Comparison of ENCODE assay signal across 8 cellular contexts in the genomic region with DNA sequence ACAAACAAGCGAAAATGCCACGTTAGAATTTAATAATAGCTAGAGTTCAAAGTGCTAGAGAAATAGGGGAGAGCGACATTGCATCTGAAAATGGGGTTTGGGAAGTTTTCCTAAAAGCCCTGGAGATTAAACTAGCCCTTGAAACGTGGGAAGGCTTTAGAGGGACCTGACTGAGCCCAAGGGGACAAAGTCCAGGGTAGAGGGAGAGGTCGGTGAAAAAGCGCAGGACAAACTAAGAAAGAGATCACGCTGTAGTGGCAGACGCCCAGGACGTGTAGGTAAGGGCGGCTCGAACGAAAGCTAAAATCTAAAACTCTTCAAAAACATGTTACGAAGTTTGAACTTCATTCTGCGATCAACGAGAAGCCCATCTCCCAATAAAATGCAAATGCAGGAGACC. TPM values are rescaled to one million over a fixed set of nuclear protein-coding genes. Genes with fewer than 3 reads are reported as not detected.
DNase-seq lines count a peak whose midpoint lies in the region; ATAC-seq, FAIRE-seq and TF ChIP-seq lines count a peak whose summit lies in the region.

No MANE protein-coding gene starts in this region.

- no peak overlapping the region for H4K5ac ChIP-seq in H9 (ENCODE audit: insufficient read length, low read depth, low read length)

- H4K8ac ChIP-seq in H9 (replicated peaks; ENCODE audit: insufficient read length, low read depth, low read length), result no peak overlapping the region

- no peak overlapping the region for H2AK5ac ChIP-seq in H9 (ENCODE audit: insufficient read length, low read length)

- H3K36me3 Mint-ChIP-seq in H9 (ENCODE audit: insufficient read depth in 1 of 3, low read depth in 3 of 3), result peaks cover 0 to 4% (median 0%) of the 10 kb centered on the region in 3 experiments; a peak in 2 of 7 replicates
- H3K36me3 Mint-ChIP-seq in WTC11, result no peaks in the 10 kb centered on the region

- H3K27ac Mint-ChIP-seq in H9 (peak overlapping the region; percentile 49 to 73 (median 69); a peak in 3 of 7 replicates), WTC11 (peak overlapping the region; percentile 79; the same call in 1 of the 2 replicates)

- H3K36me3 ChIP-seq in gastroesophageal sphincter, result no peaks in the 10 kb centered on the region
- no peaks in the 10 kb centered on the region for H3K36me3 ChIP-seq in small intestine (ENCODE audit: control insufficient read depth in 2 of 2, insufficient read depth in 2 of 2, low read length in 2 of 2)

- H3K18ac ChIP-seq in H9 (ENCODE audit: insufficient read length, low read depth, low read length), result no peak overlapping the region

- no peak overlapping the region for H2AFZ ChIP-seq in H9 (ENCODE audit: low read length)

- H3K79me2 ChIP-seq in H9 (ENCODE audit: insufficient read depth, low read length), result peaks cover 13% of the 10 kb centered on the region; the same call in 1 of the 2 replicates

- H3K4me3 Mint-ChIP-seq in H9, result peak overlapping the region; percentile 77 to 95
- H3K4me3 Mint-ChIP-seq in WTC11, result peak overlapping the region; percentile 75

- H4K91ac ChIP-seq in H9 (ENCODE audit: insufficient read length, low read depth, low read length), result no peak overlapping the region

- no peak for TF ChIP-seq POLR2A in gastroesophageal sphincter (IDR thresholded peaks at IDR 0.05)

- no CpG with 5 or more reads among the region's 15 CpGs for WGBS in H9 (ENCODE audit: extremely low coverage, insufficient read length, low lambda C conversion rate)
- 40 to 57% methylated on average over 1 to 15 of the region's 15 CpGs for whole genome bisulfite sequencing in gastroesophageal sphincter (ENCODE audit: low coverage in 1 of 2), 2 donors
- WGBS in small intestine, 3 donors, result 23 to 57% (median 50%) methylated on average over 15 of the region's 15 CpGs

- TF ChIP-seq CTCF in H9 (conservative IDR thresholded peaks at IDR 0.05), result no peak
- TF ChIP-seq CTCF in WTC11 (IDR thresholded peaks at IDR 0.05), result no peak
- no peak for TF ChIP-seq CTCF in gastroesophageal sphincter (IDR thresholded peaks at IDR 0.05)

- H3K4me1 Mint-ChIP-seq in H9 (peaks cover 29 to 38% of the 10 kb centered on the region in 2 experiments), WTC11 (peaks cover 41% of the 10 kb centered on the region)

- H3K9me3 ChIP-seq in H9 (ENCODE audit: control insufficient read depth, low read depth, low read length) (no peaks in the 10 kb centered on the region), gastroesophageal sphincter (no peaks in the 10 kb centered on the region), small intestine (ENCODE audit: control insufficient read depth, low read depth) (no peaks in the 10 kb centered on the region)

- no peak overlapping the region for H3K23ac ChIP-seq in H9 (ENCODE audit: insufficient read length, low read depth, low read length)

- no peak overlapping the region for H2BK5ac ChIP-seq in H9 (ENCODE audit: insufficient read length, low read length)

- no peak overlapping the region for H3T11ph ChIP-seq in H9 (ENCODE audit: low read length)

- H3K27me3 ChIP-seq in H9 (ENCODE audit: insufficient read depth, low read length), result no peaks in the 10 kb centered on the region
- H3K27me3 ChIP-seq in gastroesophageal sphincter, result no peaks in the 10 kb centered on the region
- no peaks in the 10 kb centered on the region for H3K27me3 ChIP-seq in small intestine (ENCODE audit: control insufficient read depth in 2 of 2, insufficient read depth in 2 of 2, low read length in 2 of 2)

- H3K9ac ChIP-seq in H9 (ENCODE audit: extremely low read depth, insufficient read length, low read length), result no peak overlapping the region

- no peak overlapping the region for H3K14ac ChIP-seq in H9 (ENCODE audit: insufficient read depth, low read length)

- H3K56ac ChIP-seq in H9 (ENCODE audit: insufficient read length, low read depth, low read length), result no peak overlapping the region

- H3K4ac ChIP-seq in H9 (ENCODE audit: low read depth, low read length), result no peak overlapping the region

- H3K27me3 Mint-ChIP-seq in H9 (ENCODE audit: low read depth), result no peaks in the 10 kb centered on the region
- H3K27me3 Mint-ChIP-seq in WTC11 (ENCODE audit: low read depth), result no peaks in the 10 kb centered on the region; the same call in 1 of the 2 replicates

- no peak for ATAC-seq in WTC11
- no peak for ATAC-seq in gastroesophageal sphincter
- ATAC-seq in GM21723 (IDR thresholded peaks at IDR 0.05; ENCODE audit: unreplicated experiment), result no peak

- H3K27ac ChIP-seq in H9 (ENCODE audit: insufficient read length, low read depth, low read length) (no peak overlapping the region), gastroesophageal sphincter (peak overlapping the region; percentile 97 to 99 (median 98)), small intestine (ENCODE audit: low read depth in 1 of 2, low read length in 1 of 2) (peak overlapping the region; percentile 68 to 87)

- no peak overlapping the region for H2BK20ac ChIP-seq in H9 (ENCODE audit: low read depth, low read length, poor library complexity, severe bottlenecking)

- CTCF ChIA-PET in WTC11 (lab: Charles Lee), result no interaction called here

- peaks cover 7% of the 10 kb centered on the region for H3K23me2 ChIP-seq in H9 (ENCODE audit: insufficient read length, low read depth, low read length, poor library complexity, severe bottlenecking)

- TF ChIP-seq EP300 in gastroesophageal sphincter (IDR thresholded peaks at IDR 0.05), result no peak

- no peaks in the 10 kb centered on the region for H4K20me1 ChIP-seq in H9 (ENCODE audit: control insufficient read depth, insufficient read depth, insufficient read length)

- no peak for FAIRE-seq in small intestine (lab: Jason Lieb, UNC)

- DNase-seq in H9 (no peak), WTC11 (ENCODE audit: low spot score) (no peak), small intestine (peak; percentile 78), EL (no peak), NOMO-1 treated with dmso at 0.1 percent for 144 hours (lab: John Stamatoyannopoulos, UW; ENCODE audit: unreplicated experiment) (no peak), NCI-H526 treated with DMSO at 0.1 percent for 48 hours (lab: John Stamatoyannopoulos, UW) (no peak)

- H2BK15ac ChIP-seq in H9 (ENCODE audit: low read depth, low read length), result no peak overlapping the region

- H3K4me2 ChIP-seq in H9 (ENCODE audit: insufficient read depth, insufficient read length, low read length), result peak overlapping the region; percentile 93

- H3K79me1 ChIP-seq in H9 (ENCODE audit: insufficient read depth, low read depth, low read length, poor library complexity, severe bottlenecking), result no peaks in the 10 kb centered on the region

- H3K4me1 ChIP-seq in H9 (ENCODE audit: insufficient read depth, low read length), result peaks cover 8% of the 10 kb centered on the region; the same call in 1 of the 2 replicates
- H3K4me1 ChIP-seq in gastroesophageal sphincter, result peaks cover 0 to 7% (median 0%) of the 10 kb centered on the region in 3 donors
- no peaks in the 10 kb centered on the region for H3K4me1 ChIP-seq in small intestine (ENCODE audit: control insufficient read depth in 2 of 2, insufficient read depth in 1 of 2, low read depth in 1 of 2, low read length in 1 of 2)

- no peak overlapping the region for H2BK120ac ChIP-seq in H9 (ENCODE audit: low read depth, low read length, poor library complexity, severe bottlenecking)

- H3K9me3 Mint-ChIP-seq in H9, result peaks cover 0 to 52% of the 10 kb centered on the region in 2 experiments; a peak in 3 of 5 replicates
- no peaks in the 10 kb centered on the region for H3K9me3 Mint-ChIP-seq in WTC11

- POLR2A ChIA-PET in WTC11 (lab: Charles Lee), result no interaction called here

- peak overlapping the region; percentile 82 to 95 for H3K4me3 ChIP-seq in gastroesophageal sphincter
- H3K4me3 ChIP-seq in small intestine (ENCODE audit: low read depth in 1 of 2, low read length in 2 of 2), result peak overlapping the region in 1 of 2 donors; percentile 25

- H2BK12ac ChIP-seq in H9 (ENCODE audit: insufficient read length, low read depth, low read length), result no peak overlapping the region

TF ChIP-seq in WTC11, 78 proteins besides CTCF, POLR2A, EP300 and RAD21 (continues in another document):
- TF ChIP-seq IRF2 (CRISPR knock-in tag; IDR thresholded peaks at IDR 0.05; ENCODE audit: borderline replicate concordance, low read depth) (no peak), SOX15 (CRISPR knock-in tag; IDR thresholded peaks at IDR 0.05) (no peak), ZNF416 (CRISPR knock-in tag; IDR thresholded peaks at IDR 0.05) (no peak), NFYB (CRISPR knock-in tag; conservative IDR thresholded peaks at IDR 0.05; ENCODE audit: low read depth) (no peak), ZNF138 (CRISPR knock-in tag; conservative IDR thresholded peaks at IDR 0.05) (no peak), NR1H2 (CRISPR knock-in tag; IDR thresholded peaks at IDR 0.05) (no peak)
- TF ChIP-seq, protein P1, sequence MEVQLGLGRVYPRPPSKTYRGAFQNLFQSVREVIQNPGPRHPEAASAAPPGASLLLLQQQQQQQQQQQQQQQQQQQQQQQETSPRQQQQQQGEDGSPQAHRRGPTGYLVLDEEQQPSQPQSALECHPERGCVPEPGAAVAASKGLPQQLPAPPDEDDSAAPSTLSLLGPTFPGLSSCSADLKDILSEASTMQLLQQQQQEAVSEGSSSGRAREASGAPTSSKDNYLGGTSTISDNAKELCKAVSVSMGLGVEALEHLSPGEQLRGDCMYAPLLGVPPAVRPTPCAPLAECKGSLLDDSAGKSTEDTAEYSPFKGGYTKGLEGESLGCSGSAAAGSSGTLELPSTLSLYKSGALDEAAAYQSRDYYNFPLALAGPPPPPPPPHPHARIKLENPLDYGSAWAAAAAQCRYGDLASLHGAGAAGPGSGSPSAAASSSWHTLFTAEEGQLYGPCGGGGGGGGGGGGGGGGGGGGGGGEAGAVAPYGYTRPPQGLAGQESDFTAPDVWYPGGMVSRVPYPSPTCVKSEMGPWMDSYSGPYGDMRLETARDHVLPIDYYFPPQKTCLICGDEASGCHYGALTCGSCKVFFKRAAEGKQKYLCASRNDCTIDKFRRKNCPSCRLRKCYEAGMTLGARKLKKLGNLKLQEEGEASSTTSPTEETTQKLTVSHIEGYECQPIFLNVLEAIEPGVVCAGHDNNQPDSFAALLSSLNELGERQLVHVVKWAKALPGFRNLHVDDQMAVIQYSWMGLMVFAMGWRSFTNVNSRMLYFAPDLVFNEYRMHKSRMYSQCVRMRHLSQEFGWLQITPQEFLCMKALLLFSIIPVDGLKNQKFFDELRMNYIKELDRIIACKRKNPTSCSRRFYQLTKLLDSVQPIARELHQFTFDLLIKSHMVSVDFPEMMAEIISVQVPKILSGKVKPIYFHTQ (CRISPR knock-in tag; IDR thresholded peaks at IDR 0.05), result no peak
- TF ChIP-seq, protein P2, sequence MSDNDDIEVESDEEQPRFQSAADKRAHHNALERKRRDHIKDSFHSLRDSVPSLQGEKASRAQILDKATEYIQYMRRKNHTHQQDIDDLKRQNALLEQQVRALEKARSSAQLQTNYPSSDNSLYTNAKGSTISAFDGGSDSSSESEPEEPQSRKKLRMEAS (CRISPR knock-in tag; IDR thresholded peaks at IDR 0.05), result no peak

RNA-seq across cellular contexts. Expression of a gene that starts 1.1 kb away (rescaled TPM):
- 26.4 and 28.4 TPM in 2 replicates for total RNA-seq in H9 (2021)
- 33.6 to 41.0 TPM (median 38.6 TPM) in 3 replicates for total RNA-seq in WTC11 (2021)
- 10 to 100 TPM; 20.4 to 33.3 (median 27.3) TPM for total RNA-seq in gastroesophageal sphincter
- polyA plus RNA-seq in small intestine, result 1 to 10 TPM; 3.8 to 7.2 (median 5.9) TPM

RNA-seq across cellular contexts. Expression of a gene that starts 31.4 kb away (rescaled TPM):
- total RNA-seq in H9 (2021) (not detected in 2 replicates), WTC11 (2021) (not detected in 3 replicates), gastroesophageal sphincter (not detected)
- polyA plus RNA-seq in small intestine, result not detected
